ENCODE assay signal across 2 cellular contexts in the genomic region with DNA sequence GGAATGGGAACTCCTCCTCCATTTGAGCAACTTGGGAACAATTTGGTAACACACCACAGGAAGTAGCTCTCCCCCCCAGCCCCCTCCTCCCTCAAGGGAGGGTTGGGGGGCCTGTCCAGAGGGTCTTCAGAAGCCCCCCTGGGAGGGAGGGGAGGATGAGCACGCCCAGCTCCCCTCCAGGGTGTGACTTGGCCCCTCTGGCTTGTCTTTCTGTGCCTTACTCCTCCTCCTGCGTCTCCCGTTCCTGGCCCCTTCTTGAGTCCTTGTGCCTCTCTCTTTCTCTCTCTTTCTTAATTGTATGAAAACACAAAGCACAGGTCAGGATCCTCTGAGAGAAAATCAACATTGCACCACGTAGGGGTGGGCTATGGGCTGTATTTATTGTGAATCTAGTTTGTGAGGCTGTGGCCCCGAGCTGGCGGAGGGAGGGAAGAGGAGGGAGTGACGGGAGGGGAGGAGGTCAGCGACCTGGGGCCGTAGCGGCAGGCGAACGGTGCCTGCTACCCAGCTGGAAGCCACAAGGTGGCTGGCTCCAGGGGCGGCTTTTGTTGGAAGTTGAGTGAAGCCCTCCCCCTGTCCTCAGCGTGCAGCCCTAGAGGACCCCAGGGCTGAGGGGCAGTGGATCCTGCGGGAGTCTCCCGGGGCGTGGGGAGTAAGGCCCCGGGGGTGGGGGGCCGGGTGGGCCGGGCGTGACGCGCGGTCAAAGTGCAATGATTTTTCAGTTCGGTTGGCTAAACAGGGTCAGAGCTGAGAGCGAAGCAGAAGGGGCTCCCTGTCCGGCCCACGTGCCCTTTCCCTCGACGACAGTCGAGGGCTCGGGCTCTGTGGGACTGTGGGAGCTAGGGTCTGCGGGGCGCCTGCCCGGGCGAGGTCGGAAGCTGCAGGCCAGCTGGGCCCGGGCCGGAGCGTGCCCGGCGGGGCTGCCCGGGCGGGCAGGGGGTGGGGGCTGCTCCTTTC.
TF ChIP-seq lines count a peak whose summit lies in the region.

No MANE protein-coding gene starts in this region.

TF ChIP-seq in IMR-90, 13 proteins besides CTCF, POLR2A, EP300 and RAD21:
- TF ChIP-seq MAFK (IDR thresholded peaks at IDR 0.05; ENCODE audit: low read depth, low read length) (no peak), MAZ (IDR thresholded peaks at IDR 0.05; ENCODE audit: borderline replicate concordance, low read depth, low read length) (no peak), CEBPB (IDR thresholded peaks at IDR 0.05; ENCODE audit: low read depth, low read length) (no peak), RFX5 (IDR thresholded peaks at IDR 0.05; ENCODE audit: low read depth, low read length) (no peak), CHD1 (IDR thresholded peaks at IDR 0.05; ENCODE audit: low read depth, low read length) (no peak), FOS (IDR thresholded peaks at IDR 0.05; ENCODE audit: low read depth, low read length) (no peak), MXI1 (IDR thresholded peaks at IDR 0.05; ENCODE audit: borderline replicate concordance, low read depth, low read length) (no peak), SMC3 (IDR thresholded peaks at IDR 0.05; ENCODE audit: low read depth, low read length) (no peak), RCOR1 (IDR thresholded peaks at IDR 0.05; ENCODE audit: insufficient replicate concordance, low read length) (no peak), NFE2L2 (IDR thresholded peaks at IDR 0.05; ENCODE audit: low read depth, low read length) (no peak), BHLHE40 (IDR thresholded peaks at IDR 0.05; ENCODE audit: low read depth, low read length) (no peak)
- TF ChIP-seq, protein P1, sequence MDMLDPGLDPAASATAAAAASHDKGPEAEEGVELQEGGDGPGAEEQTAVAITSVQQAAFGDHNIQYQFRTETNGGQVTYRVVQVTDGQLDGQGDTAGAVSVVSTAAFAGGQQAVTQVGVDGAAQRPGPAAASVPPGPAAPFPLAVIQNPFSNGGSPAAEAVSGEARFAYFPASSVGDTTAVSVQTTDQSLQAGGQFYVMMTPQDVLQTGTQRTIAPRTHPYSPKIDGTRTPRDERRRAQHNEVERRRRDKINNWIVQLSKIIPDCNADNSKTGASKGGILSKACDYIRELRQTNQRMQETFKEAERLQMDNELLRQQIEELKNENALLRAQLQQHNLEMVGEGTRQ (IDR thresholded peaks at IDR 0.05; ENCODE audit: low read depth, low read length), result no peak
- TF ChIP-seq, protein P2, sequence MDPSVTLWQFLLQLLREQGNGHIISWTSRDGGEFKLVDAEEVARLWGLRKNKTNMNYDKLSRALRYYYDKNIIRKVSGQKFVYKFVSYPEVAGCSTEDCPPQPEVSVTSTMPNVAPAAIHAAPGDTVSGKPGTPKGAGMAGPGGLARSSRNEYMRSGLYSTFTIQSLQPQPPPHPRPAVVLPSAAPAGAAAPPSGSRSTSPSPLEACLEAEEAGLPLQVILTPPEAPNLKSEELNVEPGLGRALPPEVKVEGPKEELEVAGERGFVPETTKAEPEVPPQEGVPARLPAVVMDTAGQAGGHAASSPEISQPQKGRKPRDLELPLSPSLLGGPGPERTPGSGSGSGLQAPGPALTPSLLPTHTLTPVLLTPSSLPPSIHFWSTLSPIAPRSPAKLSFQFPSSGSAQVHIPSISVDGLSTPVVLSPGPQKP (IDR thresholded peaks at IDR 0.05; ENCODE audit: borderline replicate concordance, low read depth, low read length), result no peak

TF ChIP-seq in HepG2, 621 proteins besides CTCF, POLR2A, EP300 and RAD21 (continues in another document):
- no peak for TF ChIP-seq SMARCE1 (IDR thresholded peaks at IDR 0.05; ENCODE audit: borderline replicate concordance)
- TF ChIP-seq RXRA (CRISPR knock-in tag; IDR thresholded peaks at IDR 0.05), result peak; percentile 89
- TF ChIP-seq PRPF4 (IDR thresholded peaks at IDR 0.05; ENCODE audit: low read depth, low read length, poor library complexity, severe bottlenecking), result no peak
- TF ChIP-seq, protein P1 (IDR thresholded peaks at IDR 0.05; ENCODE audit: low read depth, low read length), result no peak
- TF ChIP-seq, protein P1 (CRISPR knock-in tag; IDR thresholded peaks at IDR 0.05; ENCODE audit: borderline replicate concordance), result no peak
- TF ChIP-seq BRCA1 (CRISPR knock-in tag; IDR thresholded peaks at IDR 0.05), result no peak
- TF ChIP-seq HOXA9 (CRISPR knock-in tag; IDR thresholded peaks at IDR 0.05; ENCODE audit: borderline replicate concordance), result no peak
- TF ChIP-seq MYC (CRISPR knock-in tag; IDR thresholded peaks at IDR 0.05; ENCODE audit: borderline replicate concordance), result peak; percentile 36; the same call in 1 of the 2 replicates
- TF ChIP-seq HHEX (CRISPR knock-in tag; IDR thresholded peaks at IDR 0.05), result 0 out of 2 replicates have a peak, but pooled peaks have one; percentile 15
- TF ChIP-seq ZNF616 (CRISPR knock-in tag; IDR thresholded peaks at IDR 0.05; ENCODE audit: low read depth), result no peak
- TF ChIP-seq FOXK1 (CRISPR knock-in tag; IDR thresholded peaks at IDR 0.05; ENCODE audit: borderline replicate concordance, low read depth), result no peak
- no peak for TF ChIP-seq ZNF264 (CRISPR knock-in tag; IDR thresholded peaks at IDR 0.05)
- no peak for TF ChIP-seq TP53 (CRISPR knock-in tag; conservative IDR thresholded peaks at IDR 0.05)
- TF ChIP-seq, protein P3, sequence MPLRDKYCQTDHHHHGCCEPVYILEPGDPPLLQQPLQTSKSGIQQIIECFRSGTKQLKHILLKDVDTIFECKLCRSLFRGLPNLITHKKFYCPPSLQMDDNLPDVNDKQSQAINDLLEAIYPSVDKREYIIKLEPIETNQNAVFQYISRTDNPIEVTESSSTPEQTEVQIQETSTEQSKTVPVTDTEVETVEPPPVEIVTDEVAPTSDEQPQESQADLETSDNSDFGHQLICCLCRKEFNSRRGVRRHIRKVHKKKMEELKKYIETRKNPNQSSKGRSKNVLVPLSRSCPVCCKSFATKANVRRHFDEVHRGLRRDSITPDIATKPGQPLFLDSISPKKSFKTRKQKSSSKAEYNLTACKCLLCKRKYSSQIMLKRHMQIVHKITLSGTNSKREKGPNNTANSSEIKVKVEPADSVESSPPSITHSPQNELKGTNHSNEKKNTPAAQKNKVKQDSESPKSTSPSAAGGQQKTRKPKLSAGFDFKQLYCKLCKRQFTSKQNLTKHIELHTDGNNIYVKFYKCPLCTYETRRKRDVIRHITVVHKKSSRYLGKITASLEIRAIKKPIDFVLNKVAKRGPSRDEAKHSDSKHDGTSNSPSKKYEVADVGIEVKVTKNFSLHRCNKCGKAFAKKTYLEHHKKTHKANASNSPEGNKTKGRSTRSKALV (CRISPR knock-in tag; IDR thresholded peaks at IDR 0.05), result no peak
- TF ChIP-seq, protein P4, sequence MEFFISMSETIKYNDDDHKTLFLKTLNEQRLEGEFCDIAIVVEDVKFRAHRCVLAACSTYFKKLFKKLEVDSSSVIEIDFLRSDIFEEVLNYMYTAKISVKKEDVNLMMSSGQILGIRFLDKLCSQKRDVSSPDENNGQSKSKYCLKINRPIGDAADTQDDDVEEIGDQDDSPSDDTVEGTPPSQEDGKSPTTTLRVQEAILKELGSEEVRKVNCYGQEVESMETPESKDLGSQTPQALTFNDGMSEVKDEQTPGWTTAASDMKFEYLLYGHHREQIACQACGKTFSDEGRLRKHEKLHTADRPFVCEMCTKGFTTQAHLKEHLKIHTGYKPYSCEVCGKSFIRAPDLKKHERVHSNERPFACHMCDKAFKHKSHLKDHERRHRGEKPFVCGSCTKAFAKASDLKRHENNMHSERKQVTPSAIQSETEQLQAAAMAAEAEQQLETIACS (CRISPR knock-in tag; IDR thresholded peaks at IDR 0.05), result no peak
- TF ChIP-seq RBM22 (optimal IDR thresholded peaks at IDR 0.05; ENCODE audit: low read length), result peak; percentile 73
- TF ChIP-seq, protein P5, sequence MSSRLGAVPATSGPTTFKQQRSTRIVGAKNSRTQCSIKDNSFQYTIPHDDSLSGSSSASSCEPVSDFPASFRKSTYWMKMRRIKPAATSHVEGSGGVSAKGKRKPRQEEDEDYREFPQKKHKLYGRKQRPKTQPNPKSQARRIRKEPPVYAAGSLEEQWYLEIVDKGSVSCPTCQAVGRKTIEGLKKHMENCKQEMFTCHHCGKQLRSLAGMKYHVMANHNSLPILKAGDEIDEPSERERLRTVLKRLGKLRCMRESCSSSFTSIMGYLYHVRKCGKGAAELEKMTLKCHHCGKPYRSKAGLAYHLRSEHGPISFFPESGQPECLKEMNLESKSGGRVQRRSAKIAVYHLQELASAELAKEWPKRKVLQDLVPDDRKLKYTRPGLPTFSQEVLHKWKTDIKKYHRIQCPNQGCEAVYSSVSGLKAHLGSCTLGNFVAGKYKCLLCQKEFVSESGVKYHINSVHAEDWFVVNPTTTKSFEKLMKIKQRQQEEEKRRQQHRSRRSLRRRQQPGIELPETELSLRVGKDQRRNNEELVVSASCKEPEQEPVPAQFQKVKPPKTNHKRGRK (CRISPR knock-in tag; IDR thresholded peaks at IDR 0.05), result no peak
- TF ChIP-seq, protein P6, sequence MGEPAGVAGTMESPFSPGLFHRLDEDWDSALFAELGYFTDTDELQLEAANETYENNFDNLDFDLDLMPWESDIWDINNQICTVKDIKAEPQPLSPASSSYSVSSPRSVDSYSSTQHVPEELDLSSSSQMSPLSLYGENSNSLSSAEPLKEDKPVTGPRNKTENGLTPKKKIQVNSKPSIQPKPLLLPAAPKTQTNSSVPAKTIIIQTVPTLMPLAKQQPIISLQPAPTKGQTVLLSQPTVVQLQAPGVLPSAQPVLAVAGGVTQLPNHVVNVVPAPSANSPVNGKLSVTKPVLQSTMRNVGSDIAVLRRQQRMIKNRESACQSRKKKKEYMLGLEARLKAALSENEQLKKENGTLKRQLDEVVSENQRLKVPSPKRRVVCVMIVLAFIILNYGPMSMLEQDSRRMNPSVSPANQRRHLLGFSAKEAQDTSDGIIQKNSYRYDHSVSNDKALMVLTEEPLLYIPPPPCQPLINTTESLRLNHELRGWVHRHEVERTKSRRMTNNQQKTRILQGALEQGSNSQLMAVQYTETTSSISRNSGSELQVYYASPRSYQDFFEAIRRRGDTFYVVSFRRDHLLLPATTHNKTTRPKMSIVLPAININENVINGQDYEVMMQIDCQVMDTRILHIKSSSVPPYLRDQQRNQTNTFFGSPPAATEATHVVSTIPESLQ (CRISPR knock-in tag; conservative IDR thresholded peaks at IDR 0.05), result no peak
- TF ChIP-seq MEIS1 (CRISPR knock-in tag; IDR thresholded peaks at IDR 0.05; ENCODE audit: borderline replicate concordance), result no peak
- TF ChIP-seq MTF1 (CRISPR knock-in tag; IDR thresholded peaks at IDR 0.05), result no peak
- no peak for TF ChIP-seq PHF5A (CRISPR knock-in tag; IDR thresholded peaks at IDR 0.05; ENCODE audit: low read depth, unreplicated experiment)
- TF ChIP-seq, protein P7, sequence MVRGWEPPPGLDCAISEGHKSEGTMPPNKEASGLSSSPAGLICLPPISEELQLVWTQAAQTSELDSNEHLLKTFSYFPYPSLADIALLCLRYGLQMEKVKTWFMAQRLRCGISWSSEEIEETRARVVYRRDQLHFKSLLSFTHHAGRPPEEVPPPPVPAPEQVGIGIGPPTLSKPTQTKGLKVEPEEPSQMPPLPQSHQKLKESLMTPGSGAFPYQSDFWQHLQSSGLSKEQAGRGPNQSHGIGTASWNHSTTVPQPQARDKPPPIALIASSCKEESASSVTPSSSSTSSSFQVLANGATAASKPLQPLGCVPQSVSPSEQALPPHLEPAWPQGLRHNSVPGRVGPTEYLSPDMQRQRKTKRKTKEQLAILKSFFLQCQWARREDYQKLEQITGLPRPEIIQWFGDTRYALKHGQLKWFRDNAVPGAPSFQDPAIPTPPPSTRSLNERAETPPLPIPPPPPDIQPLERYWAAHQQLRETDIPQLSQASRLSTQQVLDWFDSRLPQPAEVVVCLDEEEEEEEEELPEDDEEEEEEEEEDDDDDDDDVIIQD (CRISPR knock-in tag; IDR thresholded peaks at IDR 0.05; ENCODE audit: low read depth), result no peak
- TF ChIP-seq ZNF484 (CRISPR knock-in tag; IDR thresholded peaks at IDR 0.05; ENCODE audit: borderline replicate concordance, low read depth), result no peak
- TF ChIP-seq ZNF235 (CRISPR knock-in tag; IDR thresholded peaks at IDR 0.05; ENCODE audit: borderline replicate concordance), result no peak
- no peak for TF ChIP-seq RFX1 (IDR thresholded peaks at IDR 0.05)
- no peak for TF ChIP-seq CCAR2 (optimal IDR thresholded peaks at IDR 0.05; ENCODE audit: low read depth, low read length)
- no peak for TF ChIP-seq ZNF44 (CRISPR knock-in tag; IDR thresholded peaks at IDR 0.05)
- TF ChIP-seq PRMT3 (CRISPR knock-in tag; IDR thresholded peaks at IDR 0.05; ENCODE audit: borderline replicate concordance, low read depth), result no peak
- 0 out of 2 replicates have a peak, but pooled peaks have one; percentile 45 for TF ChIP-seq ZNF160 (CRISPR knock-in tag; IDR thresholded peaks at IDR 0.05)
- peak; percentile 77 for TF ChIP-seq XRCC5 (optimal IDR thresholded peaks at IDR 0.05; ENCODE audit: low read length)
- TF ChIP-seq, protein P8, sequence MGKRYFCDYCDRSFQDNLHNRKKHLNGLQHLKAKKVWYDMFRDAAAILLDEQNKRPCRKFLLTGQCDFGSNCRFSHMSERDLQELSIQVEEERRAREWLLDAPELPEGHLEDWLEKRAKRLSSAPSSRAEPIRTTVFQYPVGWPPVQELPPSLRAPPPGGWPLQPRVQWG (CRISPR knock-in tag; IDR thresholded peaks at IDR 0.05; ENCODE audit: borderline replicate concordance, low read depth), result no peak
- TF ChIP-seq POGZ (CRISPR knock-in tag; IDR thresholded peaks at IDR 0.05), result no peak
- no peak for TF ChIP-seq KAT7 (CRISPR knock-in tag; IDR thresholded peaks at IDR 0.05; ENCODE audit: borderline replicate concordance)
- TF ChIP-seq, protein P9, sequence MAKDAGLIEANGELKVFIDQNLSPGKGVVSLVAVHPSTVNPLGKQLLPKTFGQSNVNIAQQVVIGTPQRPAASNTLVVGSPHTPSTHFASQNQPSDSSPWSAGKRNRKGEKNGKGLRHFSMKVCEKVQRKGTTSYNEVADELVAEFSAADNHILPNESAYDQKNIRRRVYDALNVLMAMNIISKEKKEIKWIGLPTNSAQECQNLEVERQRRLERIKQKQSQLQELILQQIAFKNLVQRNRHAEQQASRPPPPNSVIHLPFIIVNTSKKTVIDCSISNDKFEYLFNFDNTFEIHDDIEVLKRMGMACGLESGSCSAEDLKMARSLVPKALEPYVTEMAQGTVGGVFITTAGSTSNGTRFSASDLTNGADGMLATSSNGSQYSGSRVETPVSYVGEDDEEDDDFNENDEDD (CRISPR knock-in tag; IDR thresholded peaks at IDR 0.05; ENCODE audit: borderline replicate concordance), result peak; percentile 72; the same call in 1 of the 2 replicates
- no peak for TF ChIP-seq ARNTL (CRISPR knock-in tag; IDR thresholded peaks at IDR 0.05)
- TF ChIP-seq MIER3 (CRISPR knock-in tag; IDR thresholded peaks at IDR 0.05; ENCODE audit: borderline replicate concordance), result no peak
- TF ChIP-seq, protein P10, sequence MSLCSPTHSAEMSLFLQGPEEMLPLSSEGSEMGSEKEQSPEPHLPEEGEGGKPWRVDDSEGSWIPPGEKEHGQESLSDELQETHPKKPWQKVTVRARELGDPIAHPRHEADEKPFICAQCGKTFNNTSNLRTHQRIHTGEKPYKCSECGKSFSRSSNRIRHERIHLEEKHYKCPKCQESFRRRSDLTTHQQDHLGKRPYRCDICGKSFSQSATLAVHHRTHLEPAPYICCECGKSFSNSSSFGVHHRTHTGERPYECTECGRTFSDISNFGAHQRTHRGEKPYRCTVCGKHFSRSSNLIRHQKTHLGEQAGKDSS (CRISPR knock-in tag; IDR thresholded peaks at IDR 0.05; ENCODE audit: borderline replicate concordance, low read depth), result no peak
